ENCODE assay signal across 6 cellular contexts in genomic region chr18:49884465-49884864, GRCh38.
"Had no signal": no experiment of that assay in that cellular context is flagged by ENCODE, and none has a peak within 500 bp of the region (broad histone marks: within the 10 kb centered on the region; RNA-seq: fewer than 3 reads in every experiment).

No MANE protein-coding gene starts in this region.

- H3K4me3 ChIP-seq: GM23338 had no signal

- ATAC-seq: GM23338, HepG2 had no signal

- H3K27ac ChIP-seq: HL-60 had no signal

- DNase-seq: H9, HCEC 1CT, HFFc6 had no signal
